In genomic region chr10:14699482-14699881, GRCh38 we compare ENCODE assay signal across 28 cellular contexts.
DNase-seq lines count a peak whose midpoint lies in the region; ATAC-seq, FAIRE-seq and TF ChIP-seq lines count a peak whose summit lies in the region.
"Had no signal": no experiment of that assay in that cellular context is flagged by ENCODE, and none has a peak within 500 bp of the region (broad histone marks: within the 10 kb centered on the region; RNA-seq: fewer than 3 reads in every experiment).

No MANE protein-coding gene starts in this region.

- BruUV-seq in IMR-90 (replicated peaks; lab: Mats Ljungman, UMichigan), result no TSS peak

- no peak overlapping the region for H3K14ac ChIP-seq in IMR-90 (replicated peaks; ENCODE audit: low read depth, low read length)
- H3K14ac ChIP-seq in H1 (ENCODE audit: insufficient read length), result no peak overlapping the region

- H2BK15ac ChIP-seq in IMR-90 (ENCODE audit: low read depth, low read length), result no peak overlapping the region
- no peak overlapping the region for H2BK15ac ChIP-seq in H1 (ENCODE audit: low read length)

- no peaks in the 10 kb centered on the region for H3K23me2 ChIP-seq in H1 (ENCODE audit: low read depth, low read length)

- TF ChIP-seq CTCF in IMR-90 (conservative IDR thresholded peaks at IDR 0.05; ENCODE audit: low read depth, low read length) (no peak), H1 (IDR thresholded peaks at IDR 0.05; ENCODE audit: control extremely low read depth in 1 of 3, insufficient read depth in 1 of 3, low read depth in 1 of 3, low read length in 3 of 3) (no peak), coronary artery (IDR thresholded peaks at IDR 0.05) (no peak)

- H3K36me3 Mint-ChIP-seq in activated naive CD4-positive, alpha-beta T cell treated with anti-CD3 and anti-CD28 coated beads, Interleukin-2, amount 50 U/mL, for 24 hours, result no peaks in the 10 kb centered on the region
- H3K36me3 Mint-ChIP-seq: CD14-positive monocyte; CD4-positive, alpha-beta memory T cell had no signal

- H2AK5ac ChIP-seq in IMR-90 (ENCODE audit: low read depth, low read length) (peak overlapping the region; percentile 60; the same call in 1 of the 2 replicates), H1 (ENCODE audit: low read depth, low read length) (no peak overlapping the region)

- H3K79me1 ChIP-seq in IMR-90 (ENCODE audit: low read depth in 1 of 2, low read length in 2 of 2) (no peaks in the 10 kb centered on the region), H1 (ENCODE audit: low read depth, low read length) (no peaks in the 10 kb centered on the region)

- ATAC-seq in IMR-90 (ENCODE audit: low read depth) (no peak), HG02885 (IDR thresholded peaks at IDR 0.05; ENCODE audit: poor library complexity, unreplicated experiment) (no peak), GM18517 (IDR thresholded peaks at IDR 0.05; ENCODE audit: unreplicated experiment) (no peak)

- H3K4me3 Mint-ChIP-seq in activated naive CD4-positive, alpha-beta T cell treated with anti-CD3 and anti-CD28 coated beads, Interleukin-2, amount 50 U/mL, for 24 hours, result no peak overlapping the region
- H3K4me3 Mint-ChIP-seq: CD14-positive monocyte; CD4-positive, alpha-beta memory T cell; CD4-positive, CD25-positive, alpha-beta regulatory T cell; CD8-positive, alpha-beta memory T cell had no signal

- WGBS in IMR-90 (ENCODE audit: extremely low coverage in 2 of 2, insufficient read length in 1 of 2), 2 experiments, result 100% methylated on average over 1 of the region's 4 CpGs; no CpG with 5 or more reads in 1 of the 2 experiments
- WGBS in H1 (ENCODE audit: extremely low coverage in 1 of 2, insufficient coverage in 1 of 2, insufficient read length in 1 of 2, insufficient replicate concordance in 2 of 2, low coverage in 1 of 2, low lambda C conversion rate in 2 of 2, missing lambda C conversion rate in 1 of 2), 2 experiments, result 91% methylated on average over 4 of the region's 4 CpGs; no CpG with 5 or more reads in 1 of the 2 experiments

- H3K23ac ChIP-seq in IMR-90 (ENCODE audit: low read depth, low read length), result no peak overlapping the region
- no peak overlapping the region for H3K23ac ChIP-seq in H1 (ENCODE audit: insufficient read length)

- TF ChIP-seq EP300 in H1 (IDR thresholded peaks at IDR 0.05; ENCODE audit: borderline replicate concordance in 1 of 2, low read depth in 2 of 2, low read length in 2 of 2), result no peak

- H3K4me1 Mint-ChIP-seq in activated naive CD4-positive, alpha-beta T cell treated with anti-CD3 and anti-CD28 coated beads, Interleukin-2, amount 50 U/mL, for 24 hours, result no peaks in the 10 kb centered on the region
- H3K4me1 Mint-ChIP-seq: CD8-positive, alpha-beta memory T cell had no signal

- H2AK9ac ChIP-seq in IMR-90 (replicated peaks; ENCODE audit: low read depth, low read length, poor library complexity), result no peak overlapping the region

- H2BK120ac ChIP-seq in IMR-90 (ENCODE audit: low read depth, low read length) (no peak overlapping the region; the same call in 1 of the 2 replicates), H1 (replicated peaks; ENCODE audit: low read depth, low read length) (no peak overlapping the region)

- no peak overlapping the region; a peak in 1 of 4 replicates for H4K8ac ChIP-seq in IMR-90 (ENCODE audit: low read depth in 2 of 2, low read length in 2 of 2)
- H4K8ac ChIP-seq in H1 (ENCODE audit: extremely low read depth, insufficient read depth, low read length), result no peak overlapping the region

- no peak overlapping the region; the same call in 1 of the 2 replicates for H4K5ac ChIP-seq in IMR-90 (ENCODE audit: low read depth, low read length)
- no peak overlapping the region for H4K5ac ChIP-seq in H1 (ENCODE audit: insufficient read length, low read depth, low read length)

- H3K79me2 ChIP-seq in H1 (ENCODE audit: control insufficient read depth in 1 of 2, insufficient read depth in 2 of 2, low read length in 2 of 2), result no peaks in the 10 kb centered on the region

- no peak overlapping the region for H3K56ac ChIP-seq in IMR-90 (ENCODE audit: extremely low read depth, insufficient read depth, low read length)
- H3K56ac ChIP-seq in H1 (replicated peaks; ENCODE audit: insufficient read length, low read depth, low read length), result no peak overlapping the region

- POLR2A ChIA-PET in IMR-90 (lab: Charles Lee; ENCODE audit: unreplicated experiment), result no interaction called here
- POLR2A ChIA-PET in H1 (lab: Charles Lee; ENCODE audit: partially characterized antibody), result no interaction called here

- H3K4me2 ChIP-seq in IMR-90 (ENCODE audit: low read depth, low read length) (no peak overlapping the region), H1 (ENCODE audit: insufficient read depth in 1 of 2, low read depth in 2 of 2, low read length in 2 of 2) (no peak overlapping the region)
- H3K4me2 ChIP-seq: BLaER1 had no signal

- intact Hi-C loops in IMR-90 (cut with micrococcal nuclease), result no loop called here

- no peaks in the 10 kb centered on the region for H3K36me3 ChIP-seq in IMR-90 (ENCODE audit: control insufficient read depth, insufficient read depth, low read length)
- no peaks in the 10 kb centered on the region for H3K36me3 ChIP-seq in H1 (ENCODE audit: control insufficient read depth in 2 of 4, insufficient read depth in 4 of 4, low read length in 3 of 4)
- H3K36me3 ChIP-seq: BE2C, BLaER1 had no signal

- H3K27me3 Mint-ChIP-seq in activated naive CD4-positive, alpha-beta T cell treated with anti-CD3 and anti-CD28 coated beads, Interleukin-2, amount 50 U/mL, for 24 hours, result no peaks in the 10 kb centered on the region

- H3K27ac Mint-ChIP-seq in activated naive CD4-positive, alpha-beta T cell treated with anti-CD3 and anti-CD28 coated beads, Interleukin-2, amount 50 U/mL, for 24 hours, result peak overlapping the region; percentile 12

- H3K9ac ChIP-seq in IMR-90 (ENCODE audit: low read depth, low read length), result no peak overlapping the region
- H3K9ac ChIP-seq in H1 (replicated peaks in 1 of 4; ENCODE audit: extremely low read depth in 1 of 4, low read depth in 3 of 4, low read length in 3 of 4), result no peak overlapping the region
- H3K9ac ChIP-seq: BLaER1 had no signal

- no peak overlapping the region for H2BK5ac ChIP-seq in IMR-90 (ENCODE audit: low read depth, low read length, poor library complexity, severe bottlenecking)
- H2BK5ac ChIP-seq in H1 (ENCODE audit: low read depth, low read length), result no peak overlapping the region

- no peak overlapping the region for H4K91ac ChIP-seq in IMR-90 (ENCODE audit: insufficient read depth, low read depth, low read length)
- no peak overlapping the region for H4K91ac ChIP-seq in H1 (replicated peaks; ENCODE audit: insufficient read length, low read length)

- no peak overlapping the region for H3K18ac ChIP-seq in IMR-90 (ENCODE audit: low read depth, low read length)
- no peak overlapping the region for H3K18ac ChIP-seq in H1 (ENCODE audit: extremely low read depth, low read length)

- H3K4me1 ChIP-seq in IMR-90 (ENCODE audit: control insufficient read depth, insufficient read depth, low read length) (peaks cover 4% of the 10 kb centered on the region; the same call in 1 of the 2 replicates), H1 (replicated peaks in 1 of 4; ENCODE audit: control insufficient read depth in 3 of 4, insufficient read depth in 4 of 4, low read length in 3 of 4) (peaks cover 0 to 5% (median 0%) of the 10 kb centered on the region in 4 experiments; a peak in 1 of 7 replicates)

- CTCF ChIA-PET in IMR-90 (lab: Yijun Ruan, JAX) (interaction anchor here (0.5 kb wide), 1 partner anchor 110 kb away, joined by 3 read pairs; no protein-coding TSS in a partner anchor), H1 (lab: Charles Lee; ENCODE audit: partially characterized antibody) (interaction anchor here (1.0 to 1.9 kb wide), 4 partner anchors 9 to 153 kb away, joined by 3 to 4 read pairs (median 4); no protein-coding TSS in a partner anchor)

- H3K9me1 ChIP-seq in IMR-90 (ENCODE audit: insufficient read depth, low read length), result no peaks in the 10 kb centered on the region

- H3K4me3 ChIP-seq in IMR-90 (ENCODE audit: insufficient read depth, low read depth, low read length) (no peak overlapping the region), H1 (ENCODE audit: extremely low read depth in 1 of 4, insufficient read depth in 2 of 4, low read depth in 3 of 4, low read length in 4 of 4) (no peak overlapping the region), coronary artery (no peak overlapping the region)
- H3K4me3 ChIP-seq: BLaER1, GM12878 had no signal

- H2BK12ac ChIP-seq in H1 (ENCODE audit: low read depth, low read length), result no peak overlapping the region

- H2BK20ac ChIP-seq in IMR-90 (ENCODE audit: low read depth, low read length) (no peak overlapping the region), H1 (ENCODE audit: low read length) (0 out of 2 replicates have a peak overlapping the region, but pooled peaks have one; percentile 48)

- H2AFZ ChIP-seq in IMR-90 (replicated peaks; ENCODE audit: low read length, poor library complexity) (no peak overlapping the region), H1 (ENCODE audit: low read length) (no peak overlapping the region)

- no peak for DNase-seq in activated naive CD4-positive, alpha-beta T cell treated with Interleukin-2 at 50 U/mL for 16 hours
- DNase-seq in IMR-90, result no peak
- no peak for DNase-seq in H1 (ENCODE audit: low read depth in 1 of 2, low spot score in 2 of 2)
- no peak for DNase-seq in coronary artery (ENCODE audit: low spot score)
- DNase-seq: 8988T; ACHN; BE2C; C1 segment of cervical spinal cord; CD4-positive, alpha-beta memory T cell; CD4-positive, CD25-positive, alpha-beta regulatory T cell; CD8-positive, alpha-beta memory T cell; COR-L47; DMS 273 treated with DMSO at 0.1 percent for 48 hours; DMS153; DMS53; DMS79; DND-41; EL; GDM1 had no signal

- no peak for TF ChIP-seq RAD21 in IMR-90 (IDR thresholded peaks at IDR 0.05; ENCODE audit: low read length)
- no peak for TF ChIP-seq RAD21 in H1 (IDR thresholded peaks at IDR 0.05 in 1 of 2, conservative IDR thresholded peaks at IDR 0.05 in 1 of 2; ENCODE audit: low read depth in 2 of 2, low read length in 2 of 2)

- no peak for TF ChIP-seq POLR2A in IMR-90 (IDR thresholded peaks at IDR 0.05; ENCODE audit: low read depth, low read length)
- TF ChIP-seq POLR2A in H1 (IDR thresholded peaks at IDR 0.05; ENCODE audit: control extremely low read depth in 1 of 2, low read depth in 2 of 2, low read length in 2 of 2), result no peak

- H3K27ac ChIP-seq in IMR-90 (ENCODE audit: insufficient read depth, low read length) (no peak overlapping the region), H1 (ENCODE audit: low read depth, low read length) (no peak overlapping the region), coronary artery (no peak overlapping the region)
- H3K27ac ChIP-seq: BLaER1 had no signal

- no peak for FAIRE-seq in H1 (lab: Jason Lieb, UNC)
- FAIRE-seq: A204.1, GM12878, GM12892, GM18507 had no signal

- H3K4ac ChIP-seq in IMR-90 (ENCODE audit: low read depth, low read length), result peak overlapping the region; percentile 48; the same call in 1 of the 2 replicates
- no peak overlapping the region for H3K4ac ChIP-seq in H1 (replicated peaks; ENCODE audit: insufficient read length, low read depth, low read length)

- no peaks in the 10 kb centered on the region for H3K9me3 Mint-ChIP-seq in activated naive CD4-positive, alpha-beta T cell treated with anti-CD3 and anti-CD28 coated beads, Interleukin-2, amount 50 U/mL, for 24 hours
- H3K9me3 Mint-ChIP-seq: CD4-positive, CD25-positive, alpha-beta regulatory T cell; CD8-positive, alpha-beta memory T cell had no signal

- in situ Hi-C loops in IMR-90 (cut with MboI; ENCODE audit: low sequenced_read_pairs), result no loop called here

- H3K27me3 ChIP-seq in IMR-90 (ENCODE audit: control insufficient read depth, insufficient read depth, low read length), result no peaks in the 10 kb centered on the region
- H3K27me3 ChIP-seq in H1 (replicated peaks in 1 of 4; ENCODE audit: control insufficient read depth in 3 of 4, extremely low read depth in 1 of 4, insufficient read depth in 3 of 4, low read length in 3 of 4), result no peaks in the 10 kb centered on the region
- H3K27me3 ChIP-seq: BE2C, BLaER1 had no signal

- H3K9me3 ChIP-seq in IMR-90 (ENCODE audit: control insufficient read depth, insufficient read depth, low read length) (no peaks in the 10 kb centered on the region), H1 (ENCODE audit: insufficient read depth in 2 of 2, low read depth in 1 of 2, low read length in 1 of 2) (peaks cover 0 to 5% of the 10 kb centered on the region in 2 experiments; a peak in 1 of 4 replicates)
- H3K9me3 ChIP-seq: BE2C had no signal

- dilution Hi-C loops in IMR-90 (cut with HindIII; ENCODE audit: low sequenced_read_pairs, unreplicated experiment), result no loop called here

- no peaks in the 10 kb centered on the region for H4K20me1 ChIP-seq in IMR-90 (ENCODE audit: insufficient read depth, low read length)
- no peaks in the 10 kb centered on the region for H4K20me1 ChIP-seq in H1 (replicated peaks in 1 of 2; ENCODE audit: control insufficient read depth in 1 of 2, insufficient read depth in 2 of 2, low read length in 2 of 2)
- H4K20me1 ChIP-seq: BLaER1 had no signal
